In the genomic region with DNA sequence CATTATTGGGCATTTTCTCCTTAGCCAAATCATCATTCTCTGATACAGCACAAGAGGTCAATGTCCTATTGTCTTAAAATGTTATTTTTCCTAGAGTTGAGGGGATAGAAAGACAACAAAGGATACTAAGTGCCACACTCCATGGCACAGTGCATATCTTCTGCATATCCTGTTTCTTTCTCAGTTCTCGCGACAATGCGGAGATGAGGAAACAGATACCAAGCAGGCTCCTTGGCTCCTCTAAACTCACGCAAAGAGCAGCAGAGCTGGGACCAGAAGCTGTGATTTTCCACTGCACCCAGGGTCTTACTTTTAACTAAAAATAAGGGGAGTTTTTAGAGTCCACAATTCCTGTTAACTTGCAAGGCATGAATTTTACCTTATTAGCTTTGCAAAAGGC, we compare ENCODE assay signal across 29 cellular contexts.
"Had no signal": no experiment of that assay in that cellular context is flagged by ENCODE, and none has a peak within 500 bp of the region (broad histone marks: within the 10 kb centered on the region; RNA-seq: fewer than 3 reads in every experiment).

No MANE protein-coding gene starts in this region.

- DNase-seq: activated CD4-positive, alpha-beta memory T cell treated with anti-CD3 and anti-CD28 coated beads, Interleukin-2, amount 10 ng/mL, durations not matched to agents 7 days and 5 days; activated CD4-positive, alpha-beta T cell treated with anti-CD3 and anti-CD28 coated beads for 1 hour; activated CD4-positive, alpha-beta T cell treated with anti-CD3 and anti-CD28 coated beads for 4 hours; activated CD4-positive, alpha-beta T cell treated with anti-CD3 and anti-CD28 coated beads, Interleukin-2, amount 10 ng/mL, durations not matched to agents 7 days and 5 days; activated CD4-positive, alpha-beta T cell treated with anti-CD3 and anti-CD28 coated beads, Interleukin-2, amount 50 U/mL, for 4 hours; activated CD8-positive, alpha-beta memory T cell treated with anti-CD3 and anti-CD28 coated beads, Interleukin-2, amount 50 U/mL, for 48 hours; activated gamma-delta T cell; activated naive CD4-positive, alpha-beta T cell; activated naive CD4-positive, alpha-beta T cell treated with anti-CD3 and anti-CD28 coated beads, Interleukin-2, amount 10 ng/mL, durations not matched to agents 7 days and 5 days; activated naive CD8-positive, alpha-beta T cell treated with anti-CD3 and anti-CD28 coated beads, Interleukin-2, amount 10 ng/mL, durations not matched to agents 7 days and 5 days; activated T-cell treated with anti-CD3 and anti-CD28 coated beads for 4 hours; activated T-cell treated with anti-CD3 and anti-CD28 coated beads, Interleukin-2, amount 50 U/mL, for 24 hours; activated T-cell treated with anti-CD3 and anti-CD28 coated beads, Interleukin-2, amount 50 U/mL, for 72 hours; anterior cingulate cortex; brain microvascular endothelial cell; dorsolateral prefrontal cortex; effector memory CD4-positive, alpha-beta T cell; esophagus squamous epithelium; foreskin melanocyte; heart right ventricle had no signal

- H3K4me3 ChIP-seq: coronary artery, dorsolateral prefrontal cortex, esophagus squamous epithelium, gastroesophageal sphincter, heart right ventricle, hepatocyte had no signal

- H3K27ac Mint-ChIP-seq: activated CD4-positive, alpha-beta memory T cell treated with anti-CD3 and anti-CD28 coated beads, Interleukin-2, amount 10 ng/mL, durations not matched to agents 7 days and 5 days; activated CD4-positive, alpha-beta T cell treated with anti-CD3 and anti-CD28 coated beads, Interleukin-2, amount 10 ng/mL, durations not matched to agents 7 days and 5 days; activated naive CD4-positive, alpha-beta T cell treated with anti-CD3 and anti-CD28 coated beads, Interleukin-2, amount 10 ng/mL, durations not matched to agents 7 days and 5 days; activated naive CD4-positive, alpha-beta T cell treated with anti-CD3 and anti-CD28 coated beads, Interleukin-2, amount 50 U/mL, for 72 hours; activated naive CD8-positive, alpha-beta T cell treated with anti-CD3 and anti-CD28 coated beads, Interleukin-2, amount 10 ng/mL, durations not matched to agents 7 days and 5 days; activated T-cell treated with anti-CD3 and anti-CD28 coated beads, Interleukin-2, amount 50 U/mL, for 24 hours; activated T-cell treated with anti-CD3 and anti-CD28 coated beads, Interleukin-2, amount 50 U/mL, for 72 hours; dendritic cell treated with granulocyte-macrophage colony-stimulating factor and Interleukin-4, amounts not matched to agents 40 ng/mL and 50 ng/mL, for 4 days had no signal

- FAIRE-seq: astrocyte, endothelial cell of umbilical vein had no signal

- H3K4me3 Mint-ChIP-seq: activated CD4-positive, alpha-beta memory T cell treated with anti-CD3 and anti-CD28 coated beads, Interleukin-2, amount 10 ng/mL, durations not matched to agents 7 days and 5 days; activated CD4-positive, alpha-beta T cell treated with anti-CD3 and anti-CD28 coated beads, Interleukin-2, amount 10 ng/mL, durations not matched to agents 7 days and 5 days; activated naive CD4-positive, alpha-beta T cell treated with anti-CD3 and anti-CD28 coated beads, Interleukin-2, amount 10 ng/mL, durations not matched to agents 7 days and 5 days; activated naive CD8-positive, alpha-beta T cell treated with anti-CD3 and anti-CD28 coated beads, Interleukin-2, amount 10 ng/mL, durations not matched to agents 7 days and 5 days; activated T-cell treated with anti-CD3 and anti-CD28 coated beads, Interleukin-2, amount 50 U/mL, for 24 hours; activated T-cell treated with anti-CD3 and anti-CD28 coated beads, Interleukin-2, amount 50 U/mL, for 72 hours; central memory CD8-positive, alpha-beta T cell; dendritic cell treated with granulocyte-macrophage colony-stimulating factor and Interleukin-4, amounts not matched to agents 40 ng/mL and 50 ng/mL, for 4 days had no signal

- ATAC-seq: activated naive CD4-positive, alpha-beta T cell treated with anti-CD3 and anti-CD28 coated beads, Interleukin-2, amount 50 U/mL, for 72 hours; activated T-cell treated with anti-CD3 and anti-CD28 coated beads, Interleukin-2, amount 50 U/mL, for 72 hours; gastroesophageal sphincter; heart right ventricle had no signal

- H3K27me3 ChIP-seq: brain microvascular endothelial cell, dorsolateral prefrontal cortex, esophagus squamous epithelium, gastroesophageal sphincter, heart right ventricle, hepatocyte had no signal

- H3K9me3 Mint-ChIP-seq: activated CD4-positive, alpha-beta memory T cell treated with anti-CD3 and anti-CD28 coated beads, Interleukin-2, amount 10 ng/mL, durations not matched to agents 7 days and 5 days; activated CD4-positive, alpha-beta T cell treated with anti-CD3 and anti-CD28 coated beads, Interleukin-2, amount 10 ng/mL, durations not matched to agents 7 days and 5 days; activated naive CD4-positive, alpha-beta T cell treated with anti-CD3 and anti-CD28 coated beads, Interleukin-2, amount 10 ng/mL, durations not matched to agents 7 days and 5 days; activated naive CD4-positive, alpha-beta T cell treated with anti-CD3 and anti-CD28 coated beads, Interleukin-2, amount 50 U/mL, for 72 hours; activated naive CD8-positive, alpha-beta T cell treated with anti-CD3 and anti-CD28 coated beads, Interleukin-2, amount 10 ng/mL, durations not matched to agents 7 days and 5 days; activated T-cell treated with anti-CD3 and anti-CD28 coated beads, Interleukin-2, amount 50 U/mL, for 24 hours; activated T-cell treated with anti-CD3 and anti-CD28 coated beads, Interleukin-2, amount 50 U/mL, for 72 hours; central memory CD8-positive, alpha-beta T cell; dendritic cell treated with granulocyte-macrophage colony-stimulating factor and Interleukin-4, amounts not matched to agents 40 ng/mL and 50 ng/mL, for 4 days had no signal

- H3K36me3 ChIP-seq: brain microvascular endothelial cell, gastroesophageal sphincter, heart right ventricle had no signal

- H3K27ac ChIP-seq: brain microvascular endothelial cell, coronary artery, dorsolateral prefrontal cortex, epithelial cell of prostate, esophagus squamous epithelium, gastroesophageal sphincter, heart right ventricle, hepatocyte had no signal

- H2AFZ ChIP-seq: hepatocyte had no signal

- H3K27me3 Mint-ChIP-seq: activated CD4-positive, alpha-beta memory T cell treated with anti-CD3 and anti-CD28 coated beads, Interleukin-2, amount 10 ng/mL, durations not matched to agents 7 days and 5 days; activated CD4-positive, alpha-beta T cell treated with anti-CD3 and anti-CD28 coated beads, Interleukin-2, amount 10 ng/mL, durations not matched to agents 7 days and 5 days; activated T-cell treated with anti-CD3 and anti-CD28 coated beads, Interleukin-2, amount 50 U/mL, for 24 hours; central memory CD8-positive, alpha-beta T cell had no signal

- H3K4me1 Mint-ChIP-seq: activated CD4-positive, alpha-beta memory T cell treated with anti-CD3 and anti-CD28 coated beads, Interleukin-2, amount 10 ng/mL, durations not matched to agents 7 days and 5 days; activated naive CD4-positive, alpha-beta T cell treated with anti-CD3 and anti-CD28 coated beads, Interleukin-2, amount 10 ng/mL, durations not matched to agents 7 days and 5 days had no signal

- H3K36me3 Mint-ChIP-seq: activated naive CD4-positive, alpha-beta T cell treated with anti-CD3 and anti-CD28 coated beads, Interleukin-2, amount 10 ng/mL, durations not matched to agents 7 days and 5 days; activated naive CD4-positive, alpha-beta T cell treated with anti-CD3 and anti-CD28 coated beads, Interleukin-2, amount 50 U/mL, for 72 hours; activated naive CD8-positive, alpha-beta T cell treated with anti-CD3 and anti-CD28 coated beads, Interleukin-2, amount 10 ng/mL, durations not matched to agents 7 days and 5 days had no signal

- H3K4me2 ChIP-seq: hepatocyte had no signal
